24 cellular contexts compared by ENCODE assay signal in genomic region chr15:71649894-71650293, GRCh38.
DNase-seq lines count a peak whose midpoint lies in the region; ATAC-seq and TF ChIP-seq lines count a peak whose summit lies in the region.
"Had no signal": no experiment of that assay in that cellular context is flagged by ENCODE, and none has a peak within 500 bp of the region (broad histone marks: within the 10 kb centered on the region; RNA-seq: fewer than 3 reads in every experiment).

No MANE protein-coding gene starts in this region.

- no peaks in the 10 kb centered on the region for H3K9me3 ChIP-seq in breast epithelium
- H3K9me3 ChIP-seq in esophagus muscularis mucosa = no peaks in the 10 kb centered on the region
- no peaks in the 10 kb centered on the region for H3K9me3 ChIP-seq in lower lobe of right lung
- H3K9me3 ChIP-seq: HAP-1 had no signal

- no peak overlapping the region for H3K4me3 ChIP-seq in breast epithelium
- H3K4me3 ChIP-seq in esophagus muscularis mucosa = no peak overlapping the region
- no peak overlapping the region for H3K4me3 ChIP-seq in lower lobe of right lung
- H3K4me3 ChIP-seq: dorsolateral prefrontal cortex, HAP-1, SK-N-MC had no signal

- peaks cover 12% of the 10 kb centered on the region for H3K4me1 Mint-ChIP-seq in MCF 10A (ENCODE audit: insufficient read depth, unreplicated experiment)
- H3K4me1 Mint-ChIP-seq: stimulated activated naive CD8-positive, alpha-beta T cell treated with anti-CD3 and anti-CD28 coated beads, Interleukin-15, amount 100 ng/mL, for 72 hours had no signal

- peak; percentile 59 for DNase-seq in MCF 10A (ENCODE audit: unreplicated experiment)
- no peak for DNase-seq in breast epithelium (ENCODE audit: low spot score in 2 of 2)
- peak; percentile 45 for DNase-seq in RWPE1 (ENCODE audit: low spot score)
- DNase-seq in esophagus muscularis mucosa (ENCODE audit: extremely low spot score) = peak; percentile 78
- DNase-seq in amniotic stem cell (lab: John Stamatoyannopoulos, UW) = no peak
- no peak for DNase-seq in lower lobe of right lung
- no peak for DNase-seq in activated naive CD4-positive, alpha-beta T cell (lab: John Stamatoyannopoulos, UW)
- DNase-seq: activated CD8-positive, alpha-beta memory T cell treated with anti-CD3 and anti-CD28 coated beads, Interleukin-2, amount 50 U/mL, for 4 hours; activated gamma-delta T cell treated with Interleukin-2 at 50 U/mL for 16 hours; amygdala; caudate nucleus; DMS79 treated with DMSO at 0.1 percent for 48 hours; dorsolateral prefrontal cortex; erythroblast; NCI-H2227 treated with DMSO at 0.1 percent for 48 hours; stimulated activated CD4-positive, alpha-beta T cell treated with anti-CD3 and anti-CD28 coated beads, Interleukin-4, amount 100 ng/mL, for 4 hours; stimulated activated naive CD8-positive, alpha-beta T cell treated with anti-CD3 and anti-CD28 coated beads, Interleukin-15, amount 100 ng/mL, for 72 hours; trophoblast cell had no signal

- no peak overlapping the region for H3K4me3 Mint-ChIP-seq in MCF 10A (ENCODE audit: unreplicated experiment)
- H3K4me3 Mint-ChIP-seq: stimulated activated naive CD8-positive, alpha-beta T cell treated with anti-CD3 and anti-CD28 coated beads, Interleukin-15, amount 100 ng/mL, for 72 hours; T-helper 2 cell treated with Interferon-gamma antibody and Interleukin-4, amounts not matched to agents 5 μg/mL and 100 μg/mL, for 36 hours had no signal

- no peaks in the 10 kb centered on the region for H3K4me1 ChIP-seq in breast epithelium
- peaks cover 7 to 42% (median 26%) of the 10 kb centered on the region in 4 donors for H3K4me1 ChIP-seq in esophagus muscularis mucosa
- peaks cover 7% of the 10 kb centered on the region for H3K4me1 ChIP-seq in lower lobe of right lung

- H3K9me3 Mint-ChIP-seq in MCF 10A (ENCODE audit: unreplicated experiment) = no peaks in the 10 kb centered on the region

- TF ChIP-seq POLR2A in breast epithelium (IDR thresholded peaks at IDR 0.05) (no peak), esophagus muscularis mucosa (IDR thresholded peaks at IDR 0.05; ENCODE audit: low read depth) (no peak)

- 84% methylated on average over 3 of the region's 3 CpGs for WGBS in esophagus muscularis mucosa

- ATAC-seq in lower lobe of right lung (no peak), HG03469 (IDR thresholded peaks at IDR 0.05; ENCODE audit: unreplicated experiment) (no peak)
- ATAC-seq: left lobe of liver; Panc1; stimulated activated naive CD8-positive, alpha-beta T cell treated with anti-CD3 and anti-CD28 coated beads, Interleukin-15, amount 100 ng/mL, for 72 hours had no signal

- no peak for TF ChIP-seq EP300 in esophagus muscularis mucosa (IDR thresholded peaks at IDR 0.05)

- no peaks in the 10 kb centered on the region for H3K36me3 Mint-ChIP-seq in MCF 10A (ENCODE audit: insufficient read depth, unreplicated experiment)

- POLR2A ChIA-PET in MCF 10A (lab: Yijun Ruan, JAX) (interaction anchor here (0.6 to 1.4 kb wide), 2 partner anchors 28 to 355 kb away, joined by 3 read pairs; no protein-coding TSS in a partner anchor), RWPE1 (lab: Yijun Ruan, JAX; ENCODE audit: low non-redundant PET) (no interaction called here)

- TF ChIP-seq CTCF in MCF 10A (IDR thresholded peaks at IDR 0.05; ENCODE audit: unreplicated experiment) (no peak), breast epithelium (IDR thresholded peaks at IDR 0.05) (no peak), RWPE1 (conservative IDR thresholded peaks at IDR 0.05; ENCODE audit: low read depth) (no peak), esophagus muscularis mucosa (IDR thresholded peaks at IDR 0.05) (no peak), lower lobe of right lung (IDR thresholded peaks at IDR 0.05) (no peak)

- H3K36me3 ChIP-seq in breast epithelium = no peaks in the 10 kb centered on the region
- no peaks in the 10 kb centered on the region for H3K36me3 ChIP-seq in esophagus muscularis mucosa
- H3K36me3 ChIP-seq in lower lobe of right lung = no peaks in the 10 kb centered on the region
- H3K36me3 ChIP-seq: HAP-1 had no signal

- no peak overlapping the region for H3K27ac Mint-ChIP-seq in MCF 10A (ENCODE audit: low read depth, unreplicated experiment)
- H3K27ac Mint-ChIP-seq: T-helper 2 cell treated with Interferon-gamma antibody and Interleukin-4, amounts not matched to agents 5 μg/mL and 100 μg/mL, for 36 hours had no signal

- BruUV-seq in MCF 10A (replicated peaks; lab: Mats Ljungman, UMichigan) = no TSS peak

- CTCF ChIA-PET in MCF 10A (lab: Yijun Ruan, JAX) (interaction anchor here (0.6 to 5.6 kb wide), 8 partner anchors 10 to 200 kb away, joined by 3 to 73 read pairs (median 5); no protein-coding TSS in a partner anchor), RWPE1 (lab: Yijun Ruan, JAX) (interaction anchor here (1.5 kb wide), 1 partner anchor 74 kb away, joined by 7 read pairs; no protein-coding TSS in a partner anchor)

- H3K27me3 ChIP-seq in breast epithelium = no peaks in the 10 kb centered on the region
- H3K27me3 ChIP-seq in esophagus muscularis mucosa = no peaks in the 10 kb centered on the region
- H3K27me3 ChIP-seq in lower lobe of right lung (ENCODE audit: low read depth) = no peaks in the 10 kb centered on the region
- H3K27me3 ChIP-seq: dorsolateral prefrontal cortex had no signal

- no peaks in the 10 kb centered on the region for H3K27me3 Mint-ChIP-seq in MCF 10A (ENCODE audit: insufficient read depth, unreplicated experiment)

- H3K27ac ChIP-seq in breast epithelium (no peak overlapping the region), RWPE1 (no peak overlapping the region), esophagus muscularis mucosa (replicated peaks in 1 of 4) (no peak overlapping the region), lower lobe of right lung (no peak overlapping the region)
- H3K27ac ChIP-seq: SK-N-MC had no signal

- intact Hi-C loops in MCF 10A (cut with micrococcal nuclease) (loop anchor here (5.0 kb wide), 2 partner anchors 152 to 678 kb away; no protein-coding TSS in a partner anchor), breast epithelium (cut with DNase I; ENCODE audit: low total_unique reads) (no loop called here), esophagus muscularis mucosa (cut with DNase I) (loop anchor here (2.0 to 5.0 kb wide), 2 partner anchors 78 to 201 kb away; no protein-coding TSS in a partner anchor), lower lobe of right lung (cut with DNase I) (no loop called here)

Comparison
In these comparisons a context has a peak if more than half of its experiments do, and no peak if none do; other contexts are left out.
1. DNase-seq: peak in MCF 10A (single experiment), RWPE1 (single experiment) and esophagus muscularis mucosa (single experiment); none in breast epithelium (0 of 2), amniotic stem cell (single experiment), lower lobe of right lung (single experiment) and activated naive CD4-positive, alpha-beta T cell (0 of 4).
2. intact Hi-C loops: an anchor here in MCF 10A (5.0 kb wide) and esophagus muscularis mucosa (2.0 to 5.0 kb wide); none called in breast epithelium and lower lobe of right lung.